Comparison of ENCODE assay signal across 14 cellular contexts in the genomic region with DNA sequence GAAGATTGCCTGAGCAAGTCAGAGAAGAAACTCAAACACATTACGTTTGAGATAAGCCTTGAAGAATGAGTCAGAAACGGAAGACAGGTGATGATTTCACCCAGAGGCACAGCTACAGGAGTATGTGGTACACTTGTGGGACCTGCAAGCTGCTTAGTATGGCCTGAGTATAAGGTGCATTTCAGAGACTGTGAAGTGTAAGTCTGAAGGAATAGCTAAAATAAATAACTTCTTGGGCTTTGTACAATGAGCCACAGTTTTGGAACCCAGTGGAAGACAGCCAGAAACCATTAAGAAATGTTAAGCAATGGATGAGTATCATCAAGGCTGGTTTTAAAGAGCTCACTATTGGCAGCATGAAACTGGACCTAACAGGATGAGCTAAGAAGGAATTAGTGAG.
DNase-seq lines count a peak whose midpoint lies in the region; ATAC-seq, FAIRE-seq and TF ChIP-seq lines count a peak whose summit lies in the region.
"Had no signal": no experiment of that assay in that cellular context is flagged by ENCODE, and none has a peak within 500 bp of the region (broad histone marks: within the 10 kb centered on the region; RNA-seq: fewer than 3 reads in every experiment).

No MANE protein-coding gene starts in this region.

- intact Hi-C loops in sciatic nerve (cut with DNase I) = no loop called here

- in situ Hi-C loops in GM13976 (cut with MboI; ENCODE audit: low sequenced_read_pairs, unreplicated experiment) = no loop called here

- no peak for FAIRE-seq in HTR-8/SVneo (lab: Jason Lieb, UNC)
- no peak for FAIRE-seq in GM12892 (lab: Jason Lieb, UNC)
- FAIRE-seq: GM18507, TTC549 had no signal

- no peak overlapping the region for H3K4me3 ChIP-seq in MG63
- H3K4me3 ChIP-seq: sigmoid colon, thyroid gland had no signal

- no peaks in the 10 kb centered on the region for H3K9me3 ChIP-seq in MG63
- H3K9me3 ChIP-seq: thyroid gland had no signal

- H3K36me3 ChIP-seq in MG63 = no peaks in the 10 kb centered on the region
- H3K36me3 ChIP-seq: sigmoid colon, thyroid gland had no signal

- TF ChIP-seq POLR2A in GM12892 (IDR thresholded peaks at IDR 0.05; ENCODE audit: low read depth, low read length) = no peak

- TF ChIP-seq CTCF in GM13976 (IDR thresholded peaks at IDR 0.05; ENCODE audit: borderline replicate concordance, control extremely low read depth, extremely low read depth, insufficient read depth, missing control alignments) = no peak

- ATAC-seq in sciatic nerve = peak; percentile 86

- no peaks in the 10 kb centered on the region for H3K27me3 ChIP-seq in MG63
- H3K27me3 ChIP-seq: sigmoid colon, thyroid gland had no signal

- DNase-seq in GM04504 (ENCODE audit: low read depth) (peak; percentile 85), MG63 (peak; percentile 9), fibroblast of gingiva (ENCODE audit: low read depth) (peak; percentile 87), sciatic nerve (ENCODE audit: low spot score) (no peak), HTR-8/SVneo (ENCODE audit: insufficient read length, low spot score) (no peak), GM13976 (ENCODE audit: low spot score) (no peak), GM12892 (ENCODE audit: insufficient read length) (no peak), NCI-H774 (lab: John Stamatoyannopoulos, UW) (no peak)
- DNase-seq: activated naive CD8-positive, alpha-beta T cell treated with anti-CD3 and anti-CD28 coated beads for 36 hours; effector CD8-positive, alpha-beta T cell; sigmoid colon; thyroid gland had no signal

Comparison
In these comparisons a context has a peak if more than half of its experiments do, and no peak if none do; other contexts are left out.
1. DNase-seq: peak in GM04504 (single experiment), MG63 (single experiment) and fibroblast of gingiva (single experiment); none in sciatic nerve (single experiment), HTR-8/SVneo (single experiment), GM13976 (single experiment), GM12892 (single experiment) and NCI-H774 (single experiment).